ENCODE assay signal across 14 cellular contexts in the genomic region with DNA sequence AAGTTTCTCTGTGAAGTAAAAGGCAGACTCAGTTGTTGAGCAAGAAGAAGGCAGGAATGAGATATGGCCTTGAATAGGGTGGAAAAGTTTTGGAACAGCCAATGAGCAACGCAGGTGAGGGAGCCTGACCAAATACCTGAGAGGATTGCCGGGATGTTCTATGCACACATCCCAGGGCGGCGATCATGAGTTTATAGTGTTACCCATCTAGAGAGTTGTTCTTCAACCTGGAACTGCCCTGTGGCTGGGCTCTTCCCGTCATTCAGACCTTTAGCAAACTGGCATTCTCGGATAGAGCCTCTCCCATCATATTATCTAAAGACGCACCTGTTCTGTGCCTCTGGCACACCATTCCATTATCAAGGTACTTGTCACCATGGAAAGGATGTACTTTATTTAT.
"Had no signal": no experiment of that assay in that cellular context is flagged by ENCODE, and none has a peak within 500 bp of the region (broad histone marks: within the 10 kb centered on the region; RNA-seq: fewer than 3 reads in every experiment).

No MANE protein-coding gene starts in this region.

- H3K9me3 ChIP-seq: neutrophil had no signal

- ATAC-seq: esophagus mucosa; heart right ventricle; left lobe of liver; naive thymus-derived CD8-positive, alpha-beta T cell had no signal

- H3K27ac ChIP-seq: heart right ventricle, neutrophil, sigmoid colon, skin epidermis had no signal

- H3K27me3 ChIP-seq: heart right ventricle, neutrophil, sigmoid colon had no signal

- H3K36me3 ChIP-seq: heart right ventricle, neutrophil, sigmoid colon had no signal

- DNase-seq: effector memory CD4-positive, alpha-beta T cell; heart right ventricle; hypothalamus; kidney glomerular epithelial cell; mammary epithelial cell; naive thymus-derived CD8-positive, alpha-beta T cell; sigmoid colon; stimulated activated CD4-positive, alpha-beta T cell treated with anti-CD3 and anti-CD28 coated beads, Interleukin-12 subunit alpha, Interleukin-12 subunit beta, amount 100 ng/mL, for 4 hours; stimulated activated naive CD4-positive, alpha-beta T cell; trophoblast cell had no signal

- H3K4me3 ChIP-seq: heart right ventricle, sigmoid colon, skin epidermis had no signal

- H3K4me1 ChIP-seq: sigmoid colon had no signal
